Comparison of ENCODE assay signal across 2 cellular contexts in the genomic region with DNA sequence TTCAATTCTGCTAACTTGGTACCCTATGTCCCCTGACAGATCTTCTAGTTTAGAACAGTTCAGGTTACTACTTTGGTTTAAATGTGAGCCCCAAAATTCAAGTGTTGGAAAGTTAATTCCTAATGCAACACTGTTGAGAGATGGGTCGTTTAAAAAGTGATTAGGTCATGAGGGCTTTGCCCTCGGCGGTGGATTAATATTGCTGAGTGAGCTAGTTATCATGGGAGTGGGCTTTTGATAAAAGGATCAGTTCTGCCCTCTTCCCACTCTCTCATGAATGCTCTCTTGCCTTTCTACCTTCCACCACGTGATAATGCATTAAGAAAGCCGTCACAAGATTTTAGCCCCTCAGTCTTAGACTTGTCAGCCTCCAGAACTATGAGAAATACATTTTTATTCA.
TF ChIP-seq lines count a peak whose summit lies in the region.

No MANE protein-coding gene starts in this region.

TF ChIP-seq in HepG2, 621 proteins besides CTCF, POLR2A, EP300 and RAD21:
- peak; percentile 44; the same call in 1 of the 2 replicates for TF ChIP-seq MAFF (IDR thresholded peaks at IDR 0.05; ENCODE audit: low read depth, low read length)
- TF ChIP-seq ZNF83 (CRISPR knock-in tag; IDR thresholded peaks at IDR 0.05; ENCODE audit: borderline replicate concordance), result no peak
- TF ChIP-seq, protein P1, sequence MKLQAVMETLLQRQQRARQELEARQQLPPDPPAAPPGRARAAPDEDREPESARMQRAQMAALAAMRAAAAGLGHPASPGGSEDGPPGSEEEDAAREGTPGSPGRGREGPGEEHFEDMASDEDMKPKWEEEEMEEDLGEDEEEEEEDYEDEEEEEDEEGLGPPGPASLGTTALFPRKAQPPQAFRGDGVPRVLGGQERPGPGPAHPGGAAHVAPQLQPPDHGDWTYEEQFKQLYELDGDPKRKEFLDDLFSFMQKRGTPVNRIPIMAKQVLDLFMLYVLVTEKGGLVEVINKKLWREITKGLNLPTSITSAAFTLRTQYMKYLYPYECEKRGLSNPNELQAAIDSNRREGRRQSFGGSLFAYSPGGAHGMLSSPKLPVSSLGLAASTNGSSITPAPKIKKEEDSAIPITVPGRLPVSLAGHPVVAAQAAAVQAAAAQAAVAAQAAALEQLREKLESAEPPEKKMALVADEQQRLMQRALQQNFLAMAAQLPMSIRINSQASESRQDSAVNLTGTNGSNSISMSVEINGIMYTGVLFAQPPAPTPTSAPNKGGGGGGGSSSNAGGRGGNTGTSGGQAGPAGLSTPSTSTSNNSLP (IDR thresholded peaks at IDR 0.05; ENCODE audit: low read depth, low read length), result no peak
- TF ChIP-seq MAFK (conservative IDR thresholded peaks at IDR 0.05 in 1 of 2, IDR thresholded peaks at IDR 0.05 in 1 of 2; ENCODE audit: low read length in 2 of 2), result peak; percentile 53 to 66
- no peak for TF ChIP-seq HOXA5 (CRISPR knock-in tag; IDR thresholded peaks at IDR 0.05)

TF ChIP-seq in GM12878, 131 proteins besides CTCF, POLR2A, EP300 and RAD21:
- no peak for TF ChIP-seq NFXL1 (IDR thresholded peaks at IDR 0.05; ENCODE audit: borderline replicate concordance)
- no peak for TF ChIP-seq MYB (IDR thresholded peaks at IDR 0.05; ENCODE audit: borderline replicate concordance, low read depth, low read length)
- no peak for TF ChIP-seq SUZ12 (IDR thresholded peaks at IDR 0.05; ENCODE audit: unreplicated experiment)
- no peak for TF ChIP-seq CBFB (IDR thresholded peaks at IDR 0.05; ENCODE audit: low read depth)
- no peak for TF ChIP-seq BACH1 (IDR thresholded peaks at IDR 0.05; ENCODE audit: borderline replicate concordance)
- no peak for TF ChIP-seq SMARCA5 (IDR thresholded peaks at IDR 0.05)
- TF ChIP-seq WRNIP1 (IDR thresholded peaks at IDR 0.05; ENCODE audit: borderline replicate concordance, low read depth, low read length), result no peak
- no peak for TF ChIP-seq ETV6 (conservative IDR thresholded peaks at IDR 0.05 in 1 of 2, IDR thresholded peaks at IDR 0.05 in 1 of 2; ENCODE audit: borderline replicate concordance in 1 of 2, low read depth in 1 of 2)
- TF ChIP-seq FOS (IDR thresholded peaks at IDR 0.05; ENCODE audit: borderline replicate concordance, extremely low read depth, insufficient read length), result no peak
- no peak for TF ChIP-seq ATF7 (IDR thresholded peaks at IDR 0.05; ENCODE audit: low read depth)
- TF ChIP-seq, protein P2, sequence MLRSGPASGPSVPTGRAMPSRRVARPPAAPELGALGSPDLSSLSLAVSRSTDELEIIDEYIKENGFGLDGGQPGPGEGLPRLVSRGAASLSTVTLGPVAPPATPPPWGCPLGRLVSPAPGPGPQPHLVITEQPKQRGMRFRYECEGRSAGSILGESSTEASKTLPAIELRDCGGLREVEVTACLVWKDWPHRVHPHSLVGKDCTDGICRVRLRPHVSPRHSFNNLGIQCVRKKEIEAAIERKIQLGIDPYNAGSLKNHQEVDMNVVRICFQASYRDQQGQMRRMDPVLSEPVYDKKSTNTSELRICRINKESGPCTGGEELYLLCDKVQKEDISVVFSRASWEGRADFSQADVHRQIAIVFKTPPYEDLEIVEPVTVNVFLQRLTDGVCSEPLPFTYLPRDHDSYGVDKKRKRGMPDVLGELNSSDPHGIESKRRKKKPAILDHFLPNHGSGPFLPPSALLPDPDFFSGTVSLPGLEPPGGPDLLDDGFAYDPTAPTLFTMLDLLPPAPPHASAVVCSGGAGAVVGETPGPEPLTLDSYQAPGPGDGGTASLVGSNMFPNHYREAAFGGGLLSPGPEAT (IDR thresholded peaks at IDR 0.05; ENCODE audit: low read depth), result no peak
- TF ChIP-seq, protein P3, sequence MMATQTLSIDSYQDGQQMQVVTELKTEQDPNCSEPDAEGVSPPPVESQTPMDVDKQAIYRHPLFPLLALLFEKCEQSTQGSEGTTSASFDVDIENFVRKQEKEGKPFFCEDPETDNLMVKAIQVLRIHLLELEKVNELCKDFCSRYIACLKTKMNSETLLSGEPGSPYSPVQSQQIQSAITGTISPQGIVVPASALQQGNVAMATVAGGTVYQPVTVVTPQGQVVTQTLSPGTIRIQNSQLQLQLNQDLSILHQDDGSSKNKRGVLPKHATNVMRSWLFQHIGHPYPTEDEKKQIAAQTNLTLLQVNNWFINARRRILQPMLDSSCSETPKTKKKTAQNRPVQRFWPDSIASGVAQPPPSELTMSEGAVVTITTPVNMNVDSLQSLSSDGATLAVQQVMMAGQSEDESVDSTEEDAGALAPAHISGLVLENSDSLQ (IDR thresholded peaks at IDR 0.05), result no peak
- TF ChIP-seq, protein P4, sequence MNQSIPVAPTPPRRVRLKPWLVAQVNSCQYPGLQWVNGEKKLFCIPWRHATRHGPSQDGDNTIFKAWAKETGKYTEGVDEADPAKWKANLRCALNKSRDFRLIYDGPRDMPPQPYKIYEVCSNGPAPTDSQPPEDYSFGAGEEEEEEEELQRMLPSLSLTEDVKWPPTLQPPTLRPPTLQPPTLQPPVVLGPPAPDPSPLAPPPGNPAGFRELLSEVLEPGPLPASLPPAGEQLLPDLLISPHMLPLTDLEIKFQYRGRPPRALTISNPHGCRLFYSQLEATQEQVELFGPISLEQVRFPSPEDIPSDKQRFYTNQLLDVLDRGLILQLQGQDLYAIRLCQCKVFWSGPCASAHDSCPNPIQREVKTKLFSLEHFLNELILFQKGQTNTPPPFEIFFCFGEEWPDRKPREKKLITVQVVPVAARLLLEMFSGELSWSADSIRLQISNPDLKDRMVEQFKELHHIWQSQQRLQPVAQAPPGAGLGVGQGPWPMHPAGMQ (IDR thresholded peaks at IDR 0.05; ENCODE audit: borderline replicate concordance), result no peak
- TF ChIP-seq, protein P5, sequence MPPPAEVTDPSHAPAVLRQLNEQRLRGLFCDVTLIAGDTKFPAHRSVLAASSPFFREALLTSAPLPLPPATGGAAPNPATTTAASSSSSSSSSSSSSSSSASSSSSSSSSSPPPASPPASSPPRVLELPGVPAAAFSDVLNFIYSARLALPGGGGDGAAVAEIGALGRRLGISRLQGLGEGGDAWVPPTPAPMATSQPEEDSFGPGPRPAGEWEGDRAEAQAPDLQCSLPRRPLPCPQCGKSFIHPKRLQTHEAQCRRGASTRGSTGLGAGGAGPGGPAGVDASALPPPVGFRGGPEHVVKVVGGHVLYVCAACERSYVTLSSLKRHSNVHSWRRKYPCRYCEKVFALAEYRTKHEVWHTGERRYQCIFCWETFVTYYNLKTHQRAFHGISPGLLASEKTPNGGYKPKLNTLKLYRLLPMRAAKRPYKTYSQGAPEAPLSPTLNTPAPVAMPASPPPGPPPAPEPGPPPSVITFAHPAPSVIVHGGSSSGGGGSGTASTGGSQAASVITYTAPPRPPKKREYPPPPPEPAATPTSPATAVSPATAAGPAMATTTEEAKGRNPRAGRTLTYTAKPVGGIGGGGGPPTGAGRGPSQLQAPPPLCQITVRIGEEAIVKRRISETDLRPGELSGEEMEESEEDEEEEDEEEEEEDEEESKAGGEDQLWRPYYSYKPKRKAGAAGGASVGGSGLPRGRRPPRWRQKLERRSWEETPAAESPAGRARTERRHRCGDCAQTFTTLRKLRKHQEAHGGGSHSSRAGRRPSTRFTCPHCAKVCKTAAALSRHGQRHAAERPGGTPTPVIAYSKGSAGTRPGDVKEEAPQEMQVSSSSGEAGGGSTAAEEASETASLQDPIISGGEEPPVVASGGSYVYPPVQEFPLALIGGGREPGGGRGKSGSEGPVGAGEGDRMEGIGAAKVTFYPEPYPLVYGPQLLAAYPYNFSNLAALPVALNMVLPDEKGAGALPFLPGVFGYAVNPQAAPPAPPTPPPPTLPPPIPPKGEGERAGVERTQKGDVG (CRISPR knock-in tag; IDR thresholded peaks at IDR 0.05), result no peak
- TF ChIP-seq, protein P6, sequence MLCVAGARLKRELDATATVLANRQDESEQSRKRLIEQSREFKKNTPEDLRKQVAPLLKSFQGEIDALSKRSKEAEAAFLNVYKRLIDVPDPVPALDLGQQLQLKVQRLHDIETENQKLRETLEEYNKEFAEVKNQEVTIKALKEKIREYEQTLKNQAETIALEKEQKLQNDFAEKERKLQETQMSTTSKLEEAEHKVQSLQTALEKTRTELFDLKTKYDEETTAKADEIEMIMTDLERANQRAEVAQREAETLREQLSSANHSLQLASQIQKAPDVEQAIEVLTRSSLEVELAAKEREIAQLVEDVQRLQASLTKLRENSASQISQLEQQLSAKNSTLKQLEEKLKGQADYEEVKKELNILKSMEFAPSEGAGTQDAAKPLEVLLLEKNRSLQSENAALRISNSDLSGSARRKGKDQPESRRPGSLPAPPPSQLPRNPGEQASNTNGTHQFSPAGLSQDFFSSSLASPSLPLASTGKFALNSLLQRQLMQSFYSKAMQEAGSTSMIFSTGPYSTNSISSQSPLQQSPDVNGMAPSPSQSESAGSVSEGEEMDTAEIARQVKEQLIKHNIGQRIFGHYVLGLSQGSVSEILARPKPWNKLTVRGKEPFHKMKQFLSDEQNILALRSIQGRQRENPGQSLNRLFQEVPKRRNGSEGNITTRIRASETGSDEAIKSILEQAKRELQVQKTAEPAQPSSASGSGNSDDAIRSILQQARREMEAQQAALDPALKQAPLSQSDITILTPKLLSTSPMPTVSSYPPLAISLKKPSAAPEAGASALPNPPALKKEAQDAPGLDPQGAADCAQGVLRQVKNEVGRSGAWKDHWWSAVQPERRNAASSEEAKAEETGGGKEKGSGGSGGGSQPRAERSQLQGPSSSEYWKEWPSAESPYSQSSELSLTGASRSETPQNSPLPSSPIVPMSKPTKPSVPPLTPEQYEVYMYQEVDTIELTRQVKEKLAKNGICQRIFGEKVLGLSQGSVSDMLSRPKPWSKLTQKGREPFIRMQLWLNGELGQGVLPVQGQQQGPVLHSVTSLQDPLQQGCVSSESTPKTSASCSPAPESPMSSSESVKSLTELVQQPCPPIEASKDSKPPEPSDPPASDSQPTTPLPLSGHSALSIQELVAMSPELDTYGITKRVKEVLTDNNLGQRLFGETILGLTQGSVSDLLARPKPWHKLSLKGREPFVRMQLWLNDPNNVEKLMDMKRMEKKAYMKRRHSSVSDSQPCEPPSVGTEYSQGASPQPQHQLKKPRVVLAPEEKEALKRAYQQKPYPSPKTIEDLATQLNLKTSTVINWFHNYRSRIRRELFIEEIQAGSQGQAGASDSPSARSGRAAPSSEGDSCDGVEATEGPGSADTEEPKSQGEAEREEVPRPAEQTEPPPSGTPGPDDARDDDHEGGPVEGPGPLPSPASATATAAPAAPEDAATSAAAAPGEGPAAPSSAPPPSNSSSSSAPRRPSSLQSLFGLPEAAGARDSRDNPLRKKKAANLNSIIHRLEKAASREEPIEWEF (IDR thresholded peaks at IDR 0.05; ENCODE audit: insufficient replicate concordance, low read depth, low read length), result no peak
- no peak for TF ChIP-seq POLR2AphosphoS5 (IDR thresholded peaks at IDR 0.05; ENCODE audit: low read length)
- TF ChIP-seq SREBF1 (IDR thresholded peaks at IDR 0.05; ENCODE audit: low read length), result no peak
- TF ChIP-seq EGR1 (IDR thresholded peaks at IDR 0.05; ENCODE audit: borderline replicate concordance in 1 of 2, low read depth in 2 of 2, low read length in 2 of 2), result no peak
- no peak for TF ChIP-seq ZBED1 (IDR thresholded peaks at IDR 0.05; ENCODE audit: borderline replicate concordance)
- TF ChIP-seq, protein P7, sequence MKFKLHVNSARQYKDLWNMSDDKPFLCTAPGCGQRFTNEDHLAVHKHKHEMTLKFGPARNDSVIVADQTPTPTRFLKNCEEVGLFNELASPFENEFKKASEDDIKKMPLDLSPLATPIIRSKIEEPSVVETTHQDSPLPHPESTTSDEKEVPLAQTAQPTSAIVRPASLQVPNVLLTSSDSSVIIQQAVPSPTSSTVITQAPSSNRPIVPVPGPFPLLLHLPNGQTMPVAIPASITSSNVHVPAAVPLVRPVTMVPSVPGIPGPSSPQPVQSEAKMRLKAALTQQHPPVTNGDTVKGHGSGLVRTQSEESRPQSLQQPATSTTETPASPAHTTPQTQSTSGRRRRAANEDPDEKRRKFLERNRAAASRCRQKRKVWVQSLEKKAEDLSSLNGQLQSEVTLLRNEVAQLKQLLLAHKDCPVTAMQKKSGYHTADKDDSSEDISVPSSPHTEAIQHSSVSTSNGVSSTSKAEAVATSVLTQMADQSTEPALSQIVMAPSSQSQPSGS (IDR thresholded peaks at IDR 0.05; ENCODE audit: low read length), result no peak
